ENCODE assay signal across 1 cellular context in the genomic region with DNA sequence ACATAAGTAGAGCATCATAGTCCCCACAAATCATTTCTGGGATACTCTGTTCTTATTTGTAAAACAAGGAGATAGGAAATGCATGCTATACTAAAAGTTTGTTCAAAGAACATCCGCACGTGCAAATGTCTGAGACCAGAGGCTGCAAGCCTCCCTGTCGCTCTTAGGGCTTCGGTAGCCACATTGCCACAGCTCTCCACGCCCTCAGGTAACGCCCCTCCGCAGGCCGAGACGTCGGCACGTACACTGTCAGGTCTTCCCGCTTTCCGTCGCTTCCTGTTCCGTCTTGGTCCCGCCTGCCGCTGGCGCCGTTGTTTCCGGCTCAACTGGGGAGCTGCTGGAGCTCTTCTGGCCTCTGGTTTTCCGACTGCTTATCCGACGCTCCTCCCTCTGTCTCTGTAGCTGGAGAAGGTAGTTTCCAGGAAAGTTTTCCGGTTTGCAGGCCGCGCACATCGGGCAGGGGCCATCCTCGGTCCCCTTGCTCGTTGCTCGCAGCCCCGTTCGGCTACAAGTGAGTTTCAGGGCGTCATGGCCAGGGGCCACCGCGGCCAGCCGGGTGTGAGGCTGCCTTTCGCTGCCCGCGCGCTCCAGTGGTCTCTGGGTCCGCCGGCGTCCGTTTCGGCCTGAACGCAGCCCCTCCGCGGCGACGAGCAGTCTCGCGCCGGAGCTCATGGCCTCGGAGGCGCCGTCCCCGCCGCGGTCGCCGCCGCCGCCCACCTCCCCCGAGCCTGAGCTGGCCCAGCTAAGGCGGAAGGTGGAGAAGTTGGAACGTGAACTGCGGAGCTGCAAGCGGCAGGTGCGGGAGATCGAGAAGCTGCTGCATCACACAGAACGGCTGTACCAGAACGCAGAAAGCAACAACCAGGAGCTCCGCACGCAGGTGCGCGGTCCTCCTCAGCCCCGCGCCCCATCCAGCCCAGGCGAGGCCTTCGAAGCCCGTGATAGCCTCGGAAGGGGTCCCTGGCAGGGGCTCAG.
TF ChIP-seq lines count a peak whose summit lies in the region.

A gene with protein sequence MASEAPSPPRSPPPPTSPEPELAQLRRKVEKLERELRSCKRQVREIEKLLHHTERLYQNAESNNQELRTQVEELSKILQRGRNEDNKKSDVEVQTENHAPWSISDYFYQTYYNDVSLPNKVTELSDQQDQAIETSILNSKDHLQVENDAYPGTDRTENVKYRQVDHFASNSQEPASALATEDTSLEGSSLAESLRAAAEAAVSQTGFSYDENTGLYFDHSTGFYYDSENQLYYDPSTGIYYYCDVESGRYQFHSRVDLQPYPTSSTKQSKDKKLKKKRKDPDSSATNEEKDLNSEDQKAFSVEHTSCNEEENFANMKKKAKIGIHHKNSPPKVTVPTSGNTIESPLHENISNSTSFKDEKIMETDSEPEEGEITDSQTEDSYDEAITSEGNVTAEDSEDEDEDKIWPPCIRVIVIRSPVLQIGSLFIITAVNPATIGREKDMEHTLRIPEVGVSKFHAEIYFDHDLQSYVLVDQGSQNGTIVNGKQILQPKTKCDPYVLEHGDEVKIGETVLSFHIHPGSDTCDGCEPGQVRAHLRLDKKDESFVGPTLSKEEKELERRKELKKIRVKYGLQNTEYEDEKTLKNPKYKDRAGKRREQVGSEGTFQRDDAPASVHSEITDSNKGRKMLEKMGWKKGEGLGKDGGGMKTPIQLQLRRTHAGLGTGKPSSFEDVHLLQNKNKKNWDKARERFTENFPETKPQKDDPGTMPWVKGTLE (plus strand): TSS at position 308 of the 975 bp plus-strand sequence. CDS start 363 bp downstream, at position 671.

TF ChIP-seq in K562, 482 proteins besides CTCF, POLR2A, EP300 and RAD21 (continued from another document and continues in another):
- TF ChIP-seq, protein P1, sequence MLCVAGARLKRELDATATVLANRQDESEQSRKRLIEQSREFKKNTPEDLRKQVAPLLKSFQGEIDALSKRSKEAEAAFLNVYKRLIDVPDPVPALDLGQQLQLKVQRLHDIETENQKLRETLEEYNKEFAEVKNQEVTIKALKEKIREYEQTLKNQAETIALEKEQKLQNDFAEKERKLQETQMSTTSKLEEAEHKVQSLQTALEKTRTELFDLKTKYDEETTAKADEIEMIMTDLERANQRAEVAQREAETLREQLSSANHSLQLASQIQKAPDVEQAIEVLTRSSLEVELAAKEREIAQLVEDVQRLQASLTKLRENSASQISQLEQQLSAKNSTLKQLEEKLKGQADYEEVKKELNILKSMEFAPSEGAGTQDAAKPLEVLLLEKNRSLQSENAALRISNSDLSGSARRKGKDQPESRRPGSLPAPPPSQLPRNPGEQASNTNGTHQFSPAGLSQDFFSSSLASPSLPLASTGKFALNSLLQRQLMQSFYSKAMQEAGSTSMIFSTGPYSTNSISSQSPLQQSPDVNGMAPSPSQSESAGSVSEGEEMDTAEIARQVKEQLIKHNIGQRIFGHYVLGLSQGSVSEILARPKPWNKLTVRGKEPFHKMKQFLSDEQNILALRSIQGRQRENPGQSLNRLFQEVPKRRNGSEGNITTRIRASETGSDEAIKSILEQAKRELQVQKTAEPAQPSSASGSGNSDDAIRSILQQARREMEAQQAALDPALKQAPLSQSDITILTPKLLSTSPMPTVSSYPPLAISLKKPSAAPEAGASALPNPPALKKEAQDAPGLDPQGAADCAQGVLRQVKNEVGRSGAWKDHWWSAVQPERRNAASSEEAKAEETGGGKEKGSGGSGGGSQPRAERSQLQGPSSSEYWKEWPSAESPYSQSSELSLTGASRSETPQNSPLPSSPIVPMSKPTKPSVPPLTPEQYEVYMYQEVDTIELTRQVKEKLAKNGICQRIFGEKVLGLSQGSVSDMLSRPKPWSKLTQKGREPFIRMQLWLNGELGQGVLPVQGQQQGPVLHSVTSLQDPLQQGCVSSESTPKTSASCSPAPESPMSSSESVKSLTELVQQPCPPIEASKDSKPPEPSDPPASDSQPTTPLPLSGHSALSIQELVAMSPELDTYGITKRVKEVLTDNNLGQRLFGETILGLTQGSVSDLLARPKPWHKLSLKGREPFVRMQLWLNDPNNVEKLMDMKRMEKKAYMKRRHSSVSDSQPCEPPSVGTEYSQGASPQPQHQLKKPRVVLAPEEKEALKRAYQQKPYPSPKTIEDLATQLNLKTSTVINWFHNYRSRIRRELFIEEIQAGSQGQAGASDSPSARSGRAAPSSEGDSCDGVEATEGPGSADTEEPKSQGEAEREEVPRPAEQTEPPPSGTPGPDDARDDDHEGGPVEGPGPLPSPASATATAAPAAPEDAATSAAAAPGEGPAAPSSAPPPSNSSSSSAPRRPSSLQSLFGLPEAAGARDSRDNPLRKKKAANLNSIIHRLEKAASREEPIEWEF (CRISPR knock-in tag; IDR thresholded peaks at IDR 0.05) = no peak
- TF ChIP-seq, protein P2, sequence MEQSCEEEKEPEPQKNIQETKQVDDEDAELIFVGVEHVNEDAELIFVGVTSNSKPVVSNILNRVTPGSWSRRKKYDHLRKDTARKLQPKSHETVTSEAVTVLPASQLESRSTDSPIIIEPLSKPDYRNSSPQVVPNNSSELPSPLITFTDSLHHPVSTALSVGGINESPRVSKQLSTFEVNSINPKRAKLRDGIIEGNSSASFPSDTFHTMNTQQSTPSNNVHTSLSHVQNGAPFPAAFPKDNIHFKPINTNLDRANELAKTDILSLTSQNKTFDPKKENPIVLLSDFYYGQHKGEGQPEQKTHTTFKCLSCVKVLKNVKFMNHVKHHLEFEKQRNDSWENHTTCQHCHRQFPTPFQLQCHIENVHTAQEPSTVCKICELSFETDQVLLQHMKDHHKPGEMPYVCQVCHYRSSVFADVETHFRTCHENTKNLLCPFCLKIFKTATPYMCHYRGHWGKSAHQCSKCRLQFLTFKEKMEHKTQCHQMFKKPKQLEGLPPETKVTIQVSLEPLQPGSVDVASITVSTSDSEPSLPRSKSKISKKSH (CRISPR knock-in tag; IDR thresholded peaks at IDR 0.05) = no peak
- TF ChIP-seq PHTF2 (CRISPR knock-in tag; IDR thresholded peaks at IDR 0.05) (no peak), MYC (IDR thresholded peaks at IDR 0.05; ENCODE audit: low read depth, low read length) (peak; percentile 74), MYC (CRISPR knock-in tag; IDR thresholded peaks at IDR 0.05; ENCODE audit: borderline replicate concordance, low read depth) (no peak), U2AF1 (optimal IDR thresholded peaks at IDR 0.05; ENCODE audit: low read depth, low read length) (no peak), BRF1 (IDR thresholded peaks at IDR 0.05; ENCODE audit: borderline replicate concordance, extremely low read depth, insufficient read length) (no peak), E2F3 (CRISPR knock-in tag; IDR thresholded peaks at IDR 0.05) (no peak), POLR2H (tag; IDR thresholded peaks at IDR 0.05; ENCODE audit: low read depth) (peak; percentile 56; the same call in 1 of the 2 replicates), ZNF695 (CRISPR knock-in tag; IDR thresholded peaks at IDR 0.05) (no peak), NEUROD1 (IDR thresholded peaks at IDR 0.05; ENCODE audit: borderline replicate concordance, low read depth, low read length, partially characterized antibody) (no peak), MAFF (IDR thresholded peaks at IDR 0.05; ENCODE audit: low read length) (no peak), ZNF143 (CRISPR knock-in tag; IDR thresholded peaks at IDR 0.05) (no peak), ZKSCAN1 (IDR thresholded peaks at IDR 0.05; ENCODE audit: low read depth, low read length) (0 out of 2 replicates have a peak, but pooled peaks have one; percentile 21), KLF16 (IDR thresholded peaks at IDR 0.05) (peak; percentile 27; the same call in 1 of the 2 replicates), ZFP1 (CRISPR knock-in tag; IDR thresholded peaks at IDR 0.05) (no peak), PHF20 (IDR thresholded peaks at IDR 0.05; ENCODE audit: partially characterized antibody) (peak; percentile 80), HDAC8 (tag; IDR thresholded peaks at IDR 0.05) (no peak), POLR2AphosphoS5 (IDR thresholded peaks at IDR 0.05; ENCODE audit: control insufficient read depth, insufficient read depth, low read depth, low read length) (peak; percentile 73; the same call in 1 of the 2 replicates), RB1 (IDR thresholded peaks at IDR 0.05; ENCODE audit: low read depth) (peak; percentile 29; the same call in 1 of the 2 replicates), GABPB2 (CRISPR knock-in tag; conservative IDR thresholded peaks at IDR 0.05) (no peak), ZC3H11A (IDR thresholded peaks at IDR 0.05; ENCODE audit: low read depth, low read length) (no peak)
- TF ChIP-seq, protein P3, sequence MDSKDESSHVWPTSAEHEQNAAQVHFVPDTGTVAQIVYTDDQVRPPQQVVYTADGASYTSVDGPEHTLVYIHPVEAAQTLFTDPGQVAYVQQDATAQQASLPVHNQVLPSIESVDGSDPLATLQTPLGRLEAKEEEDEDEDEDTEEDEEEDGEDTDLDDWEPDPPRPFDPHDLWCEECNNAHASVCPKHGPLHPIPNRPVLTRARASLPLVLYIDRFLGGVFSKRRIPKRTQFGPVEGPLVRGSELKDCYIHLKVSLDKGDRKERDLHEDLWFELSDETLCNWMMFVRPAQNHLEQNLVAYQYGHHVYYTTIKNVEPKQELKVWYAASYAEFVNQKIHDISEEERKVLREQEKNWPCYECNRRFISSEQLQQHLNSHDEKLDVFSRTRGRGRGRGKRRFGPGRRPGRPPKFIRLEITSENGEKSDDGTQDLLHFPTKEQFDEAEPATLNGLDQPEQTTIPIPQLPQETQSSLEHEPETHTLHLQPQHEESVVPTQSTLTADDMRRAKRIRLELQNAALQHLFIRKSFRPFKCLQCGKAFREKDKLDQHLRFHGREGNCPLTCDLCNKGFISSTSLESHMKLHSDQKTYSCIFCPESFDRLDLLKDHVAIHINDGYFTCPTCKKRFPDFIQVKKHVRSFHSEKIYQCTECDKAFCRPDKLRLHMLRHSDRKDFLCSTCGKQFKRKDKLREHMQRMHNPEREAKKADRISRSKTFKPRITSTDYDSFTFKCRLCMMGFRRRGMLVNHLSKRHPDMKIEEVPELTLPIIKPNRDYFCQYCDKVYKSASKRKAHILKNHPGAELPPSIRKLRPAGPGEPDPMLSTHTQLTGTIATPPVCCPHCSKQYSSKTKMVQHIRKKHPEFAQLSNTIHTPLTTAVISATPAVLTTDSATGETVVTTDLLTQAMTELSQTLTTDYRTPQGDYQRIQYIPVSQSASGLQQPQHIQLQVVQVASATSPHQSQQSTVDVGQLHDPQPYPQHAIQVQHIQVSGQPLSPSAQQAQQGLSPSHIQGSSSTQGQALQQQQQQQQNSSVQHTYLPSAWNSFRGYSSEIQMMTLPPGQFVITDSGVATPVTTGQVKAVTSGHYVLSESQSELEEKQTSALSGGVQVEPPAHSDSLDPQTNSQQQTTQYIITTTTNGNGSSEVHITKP (IDR thresholded peaks at IDR 0.05; ENCODE audit: partially characterized antibody) = peak; percentile 19
- TF ChIP-seq, protein P4, sequence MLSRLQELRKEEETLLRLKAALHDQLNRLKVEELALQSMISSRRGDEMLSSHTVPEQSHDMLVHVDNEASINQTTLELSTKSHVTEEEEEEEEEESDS (CRISPR knock-in tag; IDR thresholded peaks at IDR 0.05) = no peak
- TF ChIP-seq, protein P5, sequence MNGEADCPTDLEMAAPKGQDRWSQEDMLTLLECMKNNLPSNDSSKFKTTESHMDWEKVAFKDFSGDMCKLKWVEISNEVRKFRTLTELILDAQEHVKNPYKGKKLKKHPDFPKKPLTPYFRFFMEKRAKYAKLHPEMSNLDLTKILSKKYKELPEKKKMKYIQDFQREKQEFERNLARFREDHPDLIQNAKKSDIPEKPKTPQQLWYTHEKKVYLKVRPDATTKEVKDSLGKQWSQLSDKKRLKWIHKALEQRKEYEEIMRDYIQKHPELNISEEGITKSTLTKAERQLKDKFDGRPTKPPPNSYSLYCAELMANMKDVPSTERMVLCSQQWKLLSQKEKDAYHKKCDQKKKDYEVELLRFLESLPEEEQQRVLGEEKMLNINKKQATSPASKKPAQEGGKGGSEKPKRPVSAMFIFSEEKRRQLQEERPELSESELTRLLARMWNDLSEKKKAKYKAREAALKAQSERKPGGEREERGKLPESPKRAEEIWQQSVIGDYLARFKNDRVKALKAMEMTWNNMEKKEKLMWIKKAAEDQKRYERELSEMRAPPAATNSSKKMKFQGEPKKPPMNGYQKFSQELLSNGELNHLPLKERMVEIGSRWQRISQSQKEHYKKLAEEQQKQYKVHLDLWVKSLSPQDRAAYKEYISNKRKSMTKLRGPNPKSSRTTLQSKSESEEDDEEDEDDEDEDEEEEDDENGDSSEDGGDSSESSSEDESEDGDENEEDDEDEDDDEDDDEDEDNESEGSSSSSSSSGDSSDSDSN (IDR thresholded peaks at IDR 0.05; ENCODE audit: borderline replicate concordance in 1 of 2, low read depth in 2 of 2, low read length in 2 of 2) = peak; percentile 43 to 66; a peak in 2 of 4 replicates
- TF ChIP-seq, protein P6, sequence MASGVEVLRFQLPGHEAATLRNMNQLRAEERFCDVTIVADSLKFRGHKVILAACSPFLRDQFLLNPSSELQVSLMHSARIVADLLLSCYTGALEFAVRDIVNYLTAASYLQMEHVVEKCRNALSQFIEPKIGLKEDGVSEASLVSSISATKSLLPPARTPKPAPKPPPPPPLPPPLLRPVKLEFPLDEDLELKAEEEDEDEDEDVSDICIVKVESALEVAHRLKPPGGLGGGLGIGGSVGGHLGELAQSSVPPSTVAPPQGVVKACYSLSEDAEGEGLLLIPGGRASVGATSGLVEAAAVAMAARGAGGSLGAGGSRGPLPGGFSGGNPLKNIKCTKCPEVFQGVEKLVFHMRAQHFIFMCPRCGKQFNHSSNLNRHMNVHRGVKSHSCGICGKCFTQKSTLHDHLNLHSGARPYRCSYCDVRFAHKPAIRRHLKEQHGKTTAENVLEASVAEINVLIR (CRISPR knock-in tag; IDR thresholded peaks at IDR 0.05) = no peak
- TF ChIP-seq, protein P7, sequence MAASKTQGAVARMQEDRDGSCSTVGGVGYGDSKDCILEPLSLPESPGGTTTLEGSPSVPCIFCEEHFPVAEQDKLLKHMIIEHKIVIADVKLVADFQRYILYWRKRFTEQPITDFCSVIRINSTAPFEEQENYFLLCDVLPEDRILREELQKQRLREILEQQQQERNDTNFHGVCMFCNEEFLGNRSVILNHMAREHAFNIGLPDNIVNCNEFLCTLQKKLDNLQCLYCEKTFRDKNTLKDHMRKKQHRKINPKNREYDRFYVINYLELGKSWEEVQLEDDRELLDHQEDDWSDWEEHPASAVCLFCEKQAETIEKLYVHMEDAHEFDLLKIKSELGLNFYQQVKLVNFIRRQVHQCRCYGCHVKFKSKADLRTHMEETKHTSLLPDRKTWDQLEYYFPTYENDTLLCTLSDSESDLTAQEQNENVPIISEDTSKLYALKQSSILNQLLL (CRISPR knock-in tag; IDR thresholded peaks at IDR 0.05; ENCODE audit: borderline replicate concordance) = no peak
